Comparison of ENCODE assay signal across 26 cellular contexts in the genomic region with DNA sequence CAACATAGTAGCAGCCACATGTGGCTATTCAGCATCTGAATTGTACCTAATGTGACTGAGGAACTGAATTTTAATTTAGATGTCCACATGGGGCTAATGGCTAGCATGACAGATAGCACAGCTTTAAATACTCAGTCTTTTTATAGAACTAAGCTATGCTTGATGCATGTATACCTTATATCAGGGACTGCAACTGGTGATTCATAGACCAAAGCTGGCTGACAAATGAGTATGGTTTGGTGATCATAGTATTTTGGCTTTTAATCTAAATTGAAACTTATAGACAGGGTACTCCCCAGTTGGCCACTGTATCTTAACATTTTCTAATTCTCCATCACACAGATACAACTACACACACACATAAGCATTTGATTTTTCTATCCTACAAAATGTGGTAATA.
"Had no signal": no experiment of that assay in that cellular context is flagged by ENCODE, and none has a peak within 500 bp of the region (broad histone marks: within the 10 kb centered on the region; RNA-seq: fewer than 3 reads in every experiment).

No MANE protein-coding gene starts in this region.

- H3K9me3 Mint-ChIP-seq: activated CD4-positive, alpha-beta memory T cell treated with anti-CD3 and anti-CD28 coated beads, Interleukin-2, amount 10 ng/mL, durations not matched to agents 7 days and 5 days; activated naive CD4-positive, alpha-beta T cell treated with anti-CD3 and anti-CD28 coated beads, Interleukin-2, amount 50 U/mL, for 24 hours; effector memory CD8-positive, alpha-beta T cell had no signal

- H3K36me3 ChIP-seq: adrenal gland, esophagus muscularis mucosa, gastrocnemius medialis, heart left ventricle had no signal

- H3K27ac Mint-ChIP-seq: activated CD4-positive, alpha-beta memory T cell treated with anti-CD3 and anti-CD28 coated beads, Interleukin-2, amount 10 ng/mL, durations not matched to agents 7 days and 5 days; activated CD4-positive, alpha-beta T cell treated with anti-CD3 and anti-CD28 coated beads, Interleukin-2, amount 10 ng/mL, durations not matched to agents 7 days and 5 days; activated CD8-positive, alpha-beta memory T cell treated with anti-CD3 and anti-CD28 coated beads, Interleukin-2, amount 10 ng/mL, durations not matched to agents 7 days and 5 days; activated naive CD4-positive, alpha-beta T cell treated with anti-CD3 and anti-CD28 coated beads, Interleukin-2, amount 50 U/mL, for 24 hours; effector memory CD8-positive, alpha-beta T cell had no signal

- H3K4me3 ChIP-seq: adrenal gland, body of pancreas, esophagus muscularis mucosa, gastrocnemius medialis, heart left ventricle had no signal

- DNase-seq: activated CD4-positive, alpha-beta memory T cell treated with anti-CD3 and anti-CD28 coated beads, Interleukin-2, amount 10 ng/mL, durations not matched to agents 7 days and 5 days; activated CD4-positive, alpha-beta T cell treated with anti-CD3 and anti-CD28 coated beads, Interleukin-2, amount 10 ng/mL, durations not matched to agents 7 days and 5 days; activated CD4-positive, alpha-beta T cell treated with anti-CD3 and anti-CD28 coated beads, Interleukin-2, amount 50 U/mL, for 4 hours; activated CD8-positive, alpha-beta memory T cell treated with anti-CD3 and anti-CD28 coated beads, Interleukin-2, amount 10 ng/mL, durations not matched to agents 7 days and 5 days; activated CD8-positive, alpha-beta memory T cell treated with anti-CD3 and anti-CD28 coated beads, Interleukin-2, amount 50 U/mL, for 4 hours; activated effector memory CD4-positive, alpha-beta T cell treated with Interleukin-2 at 50 U/mL for 16 hours; activated gamma-delta T cell treated with Interleukin-2 at 50 U/mL for 16 hours; activated naive CD4-positive, alpha-beta T cell treated with Interleukin-2 at 50 U/mL for 16 hours; activated T-cell treated with anti-CD3 and anti-CD28 coated beads, Interleukin-2, amount 50 U/mL, for 48 hours; adrenal gland; amygdala; aorta; body of pancreas; caudate nucleus; cortex of kidney; dermis blood vessel endothelial cell; effector CD4-positive, alpha-beta T cell; effector memory CD8-positive, alpha-beta T cell; erythroblast; foreskin keratinocyte; gastrocnemius medialis; glutamatergic neuron; heart left ventricle; T-helper 2 cell had no signal

- H3K9me3 ChIP-seq: adrenal gland, body of pancreas, gastrocnemius medialis had no signal

- H3K27me3 Mint-ChIP-seq: activated CD4-positive, alpha-beta T cell treated with anti-CD3 and anti-CD28 coated beads, Interleukin-2, amount 10 ng/mL, durations not matched to agents 7 days and 5 days; activated naive CD4-positive, alpha-beta T cell treated with anti-CD3 and anti-CD28 coated beads, Interleukin-2, amount 50 U/mL, for 24 hours had no signal

- H3K27ac ChIP-seq: adrenal gland, body of pancreas, esophagus muscularis mucosa, foreskin keratinocyte, gastrocnemius medialis, heart left ventricle had no signal

- ATAC-seq: activated CD8-positive, alpha-beta memory T cell treated with anti-CD3 and anti-CD28 coated beads, Interleukin-2, amount 10 ng/mL, durations not matched to agents 7 days and 5 days; body of pancreas; effector memory CD8-positive, alpha-beta T cell; foreskin keratinocyte; gastrocnemius medialis; heart left ventricle had no signal

- H3K36me3 Mint-ChIP-seq: activated CD8-positive, alpha-beta memory T cell treated with anti-CD3 and anti-CD28 coated beads, Interleukin-2, amount 10 ng/mL, durations not matched to agents 7 days and 5 days; activated naive CD4-positive, alpha-beta T cell treated with anti-CD3 and anti-CD28 coated beads, Interleukin-2, amount 50 U/mL, for 24 hours had no signal

- H3K4me3 Mint-ChIP-seq: activated CD4-positive, alpha-beta memory T cell treated with anti-CD3 and anti-CD28 coated beads, Interleukin-2, amount 10 ng/mL, durations not matched to agents 7 days and 5 days; activated CD4-positive, alpha-beta T cell treated with anti-CD3 and anti-CD28 coated beads, Interleukin-2, amount 10 ng/mL, durations not matched to agents 7 days and 5 days; activated CD8-positive, alpha-beta memory T cell treated with anti-CD3 and anti-CD28 coated beads, Interleukin-2, amount 10 ng/mL, durations not matched to agents 7 days and 5 days; activated naive CD4-positive, alpha-beta T cell treated with anti-CD3 and anti-CD28 coated beads, Interleukin-2, amount 50 U/mL, for 24 hours; effector memory CD8-positive, alpha-beta T cell had no signal

- H3K4me1 ChIP-seq: adrenal gland, body of pancreas, esophagus muscularis mucosa, foreskin keratinocyte, gastrocnemius medialis, heart left ventricle had no signal
